In genomic region chr2:24491626-24492282, GRCh38 we compare ENCODE assay signal across 8 cellular contexts. TPM values are rescaled to one million over a fixed set of nuclear protein-coding genes. Genes with fewer than 3 reads are reported as not detected.
DNase-seq lines count a peak whose midpoint lies in the region; ATAC-seq and TF ChIP-seq lines count a peak whose summit lies in the region.

No MANE protein-coding gene starts in this region.

- WGBS in transverse colon (ENCODE audit: low coverage in 1 of 2), 2 donors = 1% methylated on average over 45 of the region's 80 CpGs; no CpG with 5 or more reads in 1 of the 2 donors

- ATAC-seq in HG03432 (IDR thresholded peaks at IDR 0.05; ENCODE audit: unreplicated experiment) (peak; percentile 54), Right ventricle myocardium superior (ENCODE audit: poor library complexity) (peak; percentile 42)

- H3K27me3 ChIP-seq in parathyroid adenoma (ENCODE audit: control insufficient read depth, insufficient read depth, low read length) (no peaks in the 10 kb centered on the region), transverse colon (no peaks in the 10 kb centered on the region)

- peaks cover 17% of the 10 kb centered on the region for H3K79me2 ChIP-seq in parathyroid adenoma

- no peak for TF ChIP-seq EP300 in transverse colon (IDR thresholded peaks at IDR 0.05; ENCODE audit: low read depth)

- H3K27ac ChIP-seq in parathyroid adenoma (peak overlapping the region; percentile 40), transverse colon (peak overlapping the region; percentile 89 to 94 (median 90))

- intact Hi-C loops in Right ventricle myocardium superior (cut with DNase I) (loop anchor here (5.0 to 10.0 kb wide), 3 partner anchors 54 to 301 kb away; partner anchors contain the start of genes CENPO and PTRHD1), transverse colon (cut with DNase I; ENCODE audit: low total_unique reads) (no loop called here)

- H3K9me3 ChIP-seq in parathyroid adenoma (ENCODE audit: control insufficient read depth, low read length) (no peaks in the 10 kb centered on the region), transverse colon (no peaks in the 10 kb centered on the region)

- H3K36me3 ChIP-seq in parathyroid adenoma (ENCODE audit: control insufficient read depth, insufficient read depth, low read length) = no peaks in the 10 kb centered on the region
- H3K36me3 ChIP-seq in transverse colon = no peaks in the 10 kb centered on the region

- DNase-seq in AG20443 (ENCODE audit: low spot score) (peak; percentile 62), GM19240 (ENCODE audit: insufficient read length, low spot score) (peak; percentile 59), RPMI7951 (ENCODE audit: low read depth) (peak; percentile 36), Right ventricle myocardium superior (peak; percentile 72), transverse colon (peak; percentile 51)
- peak; percentile 66 for DNase-seq in activated naive CD4-positive, alpha-beta T cell treated with anti-CD3 and anti-CD28 coated beads, Interleukin-2, amount 50 U/mL, for 16 hours

- peak overlapping the region; percentile 87 for H2AFZ ChIP-seq in parathyroid adenoma

- H3K4me1 ChIP-seq in parathyroid adenoma (peaks cover 7% of the 10 kb centered on the region), transverse colon (peaks cover 12 to 45% (median 24%) of the 10 kb centered on the region in 4 donors)

- H3K4me3 ChIP-seq in parathyroid adenoma (ENCODE audit: low read depth, low read length) (peak overlapping the region; percentile 72), transverse colon (peak overlapping the region; percentile 81 to 95 (median 90))

- in situ Hi-C loops in transverse colon (cut with MboI; ENCODE audit: low pct_ligation_motif_present in 1 of 4, low pct_unique_long_range_greater_than_20kb in 1 of 4, low sequenced_read_pairs in 3 of 4) = no loop called here

- peak overlapping the region; percentile 69 for H3K4me2 ChIP-seq in parathyroid adenoma (ENCODE audit: low read length)

- TF ChIP-seq CTCF in parathyroid adenoma (IDR thresholded peaks at IDR 0.05) (no peak), transverse colon (IDR thresholded peaks at IDR 0.05) (no peak)

- TF ChIP-seq POLR2A in transverse colon (IDR thresholded peaks at IDR 0.05) = no peak

- H3K9ac ChIP-seq in parathyroid adenoma = no peak overlapping the region

RNA-seq across cellular contexts. Expression of gene NCOA1, which starts 0.7 kb away (rescaled TPM):
- total RNA-seq in RPMI7951 (2014; rRNA removed; shearing (Covaris generic)) = 8.3 and 9.9 TPM in 2 replicates
- 32.2 TPM for total RNA-seq in Right ventricle myocardium superior
- total RNA-seq in transverse colon = 10 to 100 TPM; 32.9 to 56.5 (median 47.9) TPM

Comparison
In these comparisons a context has a peak if more than half of its experiments do, and no peak if none do; other contexts are left out.
1. Peak in every context shown above with its lines: DNase-seq, ATAC-seq, H3K4me3 ChIP-seq and H3K27ac ChIP-seq.